Comparison of ENCODE assay signal across 1 cellular context in genomic region chr17:78974635-78975591, GRCh38.
TF ChIP-seq lines count a peak whose summit lies in the region.

No MANE protein-coding gene starts in this region.

TF ChIP-seq in SK-N-SH, 30 proteins besides CTCF, POLR2A, EP300 and RAD21 (continued from another document):
- TF ChIP-seq POLR2AphosphoS5 (IDR thresholded peaks at IDR 0.05; ENCODE audit: low read depth, low read length) (0 out of 2 replicates have a peak, but pooled peaks have one; percentile 21), RFX5 (IDR thresholded peaks at IDR 0.05; ENCODE audit: low read length) (peak; percentile 50; the same call in 1 of the 2 replicates), SMC3 (IDR thresholded peaks at IDR 0.05; ENCODE audit: low read depth, low read length) (no peak), RCOR1 (IDR thresholded peaks at IDR 0.05; ENCODE audit: low read length) (peak; percentile 48; the same call in 1 of the 2 replicates)
TF ChIP-seq in SK-N-SH: peak in this region for 6.
